Comparison of ENCODE assay signal across 23 cellular contexts in genomic region chr3:174060431-174060830, GRCh38.
"Had no signal": no experiment of that assay in that cellular context is flagged by ENCODE, and none has a peak within 500 bp of the region (broad histone marks: within the 10 kb centered on the region; RNA-seq: fewer than 3 reads in every experiment).

No MANE protein-coding gene starts in this region.

- H3K4me3 ChIP-seq: pancreas, prostate gland, right lobe of liver, sigmoid colon, stomach, thoracic aorta, thyroid gland, tibial nerve, upper lobe of left lung, vagina had no signal

- DNase-seq: naive thymus-derived CD8-positive, alpha-beta T cell; nephron progenitor cell; nucleus accumbens; pancreas; right cardiac atrium; right lobe of liver; sigmoid colon; small intestine; stimulated activated CD4-positive, alpha-beta T cell treated with anti-CD3 and anti-CD28 coated beads, Interleukin-15, amount 100 ng/mL, for 24 hours; stimulated activated CD4-positive, alpha-beta T cell treated with anti-CD3 and anti-CD28 coated beads, Interleukin-2, amount 100 ng/mL, for 24 hours; stimulated activated CD4-positive, alpha-beta T cell treated with anti-CD3 and anti-CD28 coated beads, Interleukin-2, amount 100 ng/mL, for 48 hours; stimulated activated CD4-positive, alpha-beta T cell treated with anti-CD3 and anti-CD28 coated beads, Interleukin-4, amount 100 ng/mL, for 24 hours; stimulated activated naive B cell treated with anti-CD40 and anti-IgM and Interleukin-4, amounts not matched to agents 10 μg/mL and 1 μg/mL and 100 μg/mL, for 72 hours; stimulated activated naive CD4-positive, alpha-beta T cell treated with Interleukin-2 at 50 U/mL for 16 hours; stomach; thyroid gland; trophoblast cell; upper lobe of left lung had no signal

- H3K27ac ChIP-seq: neutrophil, pancreas, prostate gland, right lobe of liver, sigmoid colon, stomach, thoracic aorta, thyroid gland, tibial nerve, upper lobe of left lung, vagina had no signal

- H3K9me3 ChIP-seq: neutrophil, pancreas, prostate gland, right lobe of liver, sigmoid colon, thyroid gland, vagina had no signal

- H3K4me1 ChIP-seq: pancreas, prostate gland, right lobe of liver, sigmoid colon, stomach, thyroid gland, tibial nerve, upper lobe of left lung, vagina had no signal

- H3K36me3 ChIP-seq: neutrophil, pancreas, prostate gland, right lobe of liver, sigmoid colon, stomach, thoracic aorta, thyroid gland, tibial nerve, upper lobe of left lung, vagina had no signal

- H3K27me3 ChIP-seq: neutrophil, pancreas, right lobe of liver, sigmoid colon, stomach, thyroid gland, tibial nerve, upper lobe of left lung, vagina had no signal
